In the genomic region with DNA sequence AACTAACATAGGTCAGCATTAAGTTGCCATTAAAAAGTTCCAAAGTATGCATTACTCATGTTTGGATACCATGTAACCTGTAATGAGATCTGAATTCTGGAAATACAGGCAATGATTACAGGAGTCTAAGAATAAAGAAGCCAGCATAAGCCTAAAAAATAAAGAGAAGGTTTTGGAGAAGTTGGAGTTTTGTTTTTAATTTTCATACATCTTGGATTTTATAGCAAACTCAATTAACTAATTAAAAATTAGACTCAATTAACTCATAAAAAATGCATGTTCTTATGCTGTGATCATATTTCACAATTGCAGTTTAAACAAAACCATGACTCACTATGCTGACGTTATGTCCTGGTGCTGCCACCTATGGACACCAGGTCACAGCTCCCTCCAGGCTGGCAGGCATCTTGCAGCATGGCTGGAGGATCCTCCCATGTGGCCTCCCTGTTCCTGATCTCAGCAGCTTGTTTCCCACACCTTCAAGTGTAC, we compare ENCODE assay signal across 8 cellular contexts.
DNase-seq lines count a peak whose midpoint lies in the region; ATAC-seq, FAIRE-seq and TF ChIP-seq lines count a peak whose summit lies in the region.

No MANE protein-coding gene starts in this region.

- H3K4me3 ChIP-seq in choroid plexus epithelial cell (ENCODE audit: low read depth, low read length): no peak overlapping the region

- DNase-seq in COR-L47 (lab: John Stamatoyannopoulos, UW): peak; percentile 41
- DNase-seq in H54 (ENCODE audit: insufficient read length, low spot score): peak; percentile 25
- DNase-seq in NCI-H748 (lab: John Stamatoyannopoulos, UW; ENCODE audit: unreplicated experiment): peak; percentile 58
- DNase-seq in choroid plexus epithelial cell (ENCODE audit: low read depth): peak; percentile 84
- DNase-seq in midbrain (lab: John Stamatoyannopoulos, UW): peak; percentile 16
- DNase-seq in NCI-H1694 treated with DMSO at 0.1 percent for 48 hours (lab: John Stamatoyannopoulos, UW): no peak
- no peak for DNase-seq in cerebellar nuclear complex (lab: John Stamatoyannopoulos, UW)

- ATAC-seq in HG02884 (IDR thresholded peaks at IDR 0.05; ENCODE audit: unreplicated experiment): no peak

- TF ChIP-seq CTCF in choroid plexus epithelial cell (conservative IDR thresholded peaks at IDR 0.05; ENCODE audit: low read depth, low read length): peak; percentile 60

- no peak for TF ChIP-seq POLR2A in H54 (IDR thresholded peaks at IDR 0.05; ENCODE audit: low read depth, low read length)

- peak; percentile 94 for FAIRE-seq in H54 (lab: Jason Lieb, UNC)

Comparison
In these comparisons a context has a peak if more than half of its experiments do, and no peak if none do; other contexts are left out.
1. DNase-seq: peak in COR-L47 (single experiment), H54 (single experiment), NCI-H748 (single experiment), choroid plexus epithelial cell (single experiment) and midbrain (single experiment); none in NCI-H1694 treated with DMSO at 0.1 percent for 48 hours (single experiment) and cerebellar nuclear complex (0 of 2).